Comparison of ENCODE assay signal across 2 cellular contexts in the genomic region with DNA sequence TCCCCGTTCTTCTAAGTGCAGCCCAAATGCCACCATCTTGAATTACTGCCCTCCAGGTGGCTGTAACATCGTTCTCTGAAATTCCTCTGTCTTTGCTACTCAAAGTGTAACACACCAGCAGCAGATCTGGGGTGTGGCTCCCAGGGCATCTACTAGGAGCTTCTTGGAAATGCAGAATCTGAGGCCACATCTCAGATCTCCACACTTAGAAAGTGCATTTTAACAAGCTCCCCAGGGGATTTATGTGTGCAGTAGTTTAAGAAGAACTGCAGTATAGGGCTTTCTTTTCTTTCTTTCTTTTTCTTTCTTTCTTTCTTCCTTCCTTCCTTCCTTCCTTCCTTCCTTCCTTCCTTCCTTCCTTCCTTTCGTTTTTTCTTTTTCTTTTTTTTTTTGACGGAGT.
TF ChIP-seq lines count a peak whose summit lies in the region.

No MANE protein-coding gene starts in this region.

TF ChIP-seq in GM23338, 12 proteins besides CTCF, POLR2A, EP300 and RAD21:
- TF ChIP-seq, protein P1, sequence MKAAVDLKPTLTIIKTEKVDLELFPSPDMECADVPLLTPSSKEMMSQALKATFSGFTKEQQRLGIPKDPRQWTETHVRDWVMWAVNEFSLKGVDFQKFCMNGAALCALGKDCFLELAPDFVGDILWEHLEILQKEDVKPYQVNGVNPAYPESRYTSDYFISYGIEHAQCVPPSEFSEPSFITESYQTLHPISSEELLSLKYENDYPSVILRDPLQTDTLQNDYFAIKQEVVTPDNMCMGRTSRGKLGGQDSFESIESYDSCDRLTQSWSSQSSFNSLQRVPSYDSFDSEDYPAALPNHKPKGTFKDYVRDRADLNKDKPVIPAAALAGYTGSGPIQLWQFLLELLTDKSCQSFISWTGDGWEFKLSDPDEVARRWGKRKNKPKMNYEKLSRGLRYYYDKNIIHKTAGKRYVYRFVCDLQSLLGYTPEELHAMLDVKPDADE (IDR thresholded peaks at IDR 0.05), result no peak
- TF ChIP-seq CREB1 (CRISPR knock-in tag; IDR thresholded peaks at IDR 0.05; ENCODE audit: low read depth) (no peak), JUNB (IDR thresholded peaks at IDR 0.05; ENCODE audit: unreplicated experiment) (no peak), POLR2AphosphoS5 (IDR thresholded peaks at IDR 0.05; ENCODE audit: low read depth) (no peak), ZNF114 (CRISPR knock-in tag; IDR thresholded peaks at IDR 0.05) (no peak), REST (IDR thresholded peaks at IDR 0.05; ENCODE audit: unreplicated experiment) (no peak), EZH2 (IDR thresholded peaks at IDR 0.05; ENCODE audit: low read depth, unreplicated experiment) (no peak)

TF ChIP-seq in H1, 55 proteins besides CTCF, POLR2A, EP300 and RAD21:
- TF ChIP-seq, protein P2, sequence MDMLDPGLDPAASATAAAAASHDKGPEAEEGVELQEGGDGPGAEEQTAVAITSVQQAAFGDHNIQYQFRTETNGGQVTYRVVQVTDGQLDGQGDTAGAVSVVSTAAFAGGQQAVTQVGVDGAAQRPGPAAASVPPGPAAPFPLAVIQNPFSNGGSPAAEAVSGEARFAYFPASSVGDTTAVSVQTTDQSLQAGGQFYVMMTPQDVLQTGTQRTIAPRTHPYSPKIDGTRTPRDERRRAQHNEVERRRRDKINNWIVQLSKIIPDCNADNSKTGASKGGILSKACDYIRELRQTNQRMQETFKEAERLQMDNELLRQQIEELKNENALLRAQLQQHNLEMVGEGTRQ (IDR thresholded peaks at IDR 0.05; ENCODE audit: low read length), result no peak
- 0 out of 2 replicates have a peak, but pooled peaks have one; percentile 11 for TF ChIP-seq YY1 (IDR thresholded peaks at IDR 0.05; ENCODE audit: low read depth, low read length)
- no peak for TF ChIP-seq GTF2F1 (IDR thresholded peaks at IDR 0.05; ENCODE audit: borderline replicate concordance, low read depth, low read length)
